ENCODE assay signal across 12 cellular contexts in genomic region chr16:89096768-89097527, GRCh38. TPM values are rescaled to one million over a fixed set of nuclear protein-coding genes. Genes with fewer than 3 reads are reported as not detected.
A peak's percentile ranks its signal among the peaks of the same experiment; 100 is the strongest.
DNase-seq lines count a peak whose midpoint lies in the region; ATAC-seq, FAIRE-seq and TF ChIP-seq lines count a peak whose summit lies in the region.
"Had no signal": no experiment of that assay in that cellular context is flagged by ENCODE, and none has a peak within 500 bp of the region (broad histone marks: within the 10 kb centered on the region; RNA-seq: fewer than 3 reads in every experiment).

No MANE protein-coding gene starts in this region.

- BruUV-seq in IMR-90 (replicated peaks; lab: Mats Ljungman, UMichigan) = no TSS peak

- intact Hi-C loops in IMR-90 (cut with micrococcal nuclease) = no loop called here
- intact Hi-C loops in activated CD8-positive, alpha-beta T cell treated with anti-CD3 and anti-CD28 coated beads for 36 hours (cut with micrococcal nuclease) = loop anchor here (1.0 to 10.0 kb wide), 3 partner anchors 18 to 152 kb away; no protein-coding TSS in a partner anchor
- intact Hi-C loops in colonic mucosa (cut with DNase I) = no loop called here
- intact Hi-C loops in kidney (cut with DNase I) = no loop called here

- H2BK120ac ChIP-seq in IMR-90 (ENCODE audit: low read depth, low read length) = no peak overlapping the region

- H3K9ac ChIP-seq in IMR-90 (ENCODE audit: low read depth, low read length) = no peak overlapping the region
- H3K9ac ChIP-seq in colonic mucosa (ENCODE audit: low read depth in 2 of 2, low read length in 2 of 2) = peak overlapping the region; percentile 16 to 19
- no peak overlapping the region for H3K9ac ChIP-seq in kidney (ENCODE audit: low read length in 2 of 2)

- no peak overlapping the region for H3K4ac ChIP-seq in IMR-90 (ENCODE audit: low read depth, low read length)

- no peak overlapping the region for H2AK9ac ChIP-seq in IMR-90 (replicated peaks; ENCODE audit: low read depth, low read length, poor library complexity)

- H2AK5ac ChIP-seq in IMR-90 (ENCODE audit: low read depth, low read length) = no peak overlapping the region

- H3K9me3 Mint-ChIP-seq in activated CD8-positive, alpha-beta T cell treated with anti-CD3 and anti-CD28 coated beads for 36 hours = no peaks in the 10 kb centered on the region

- DNase-seq in IMR-90 (peak; percentile 12), colonic mucosa (no peak), DMS114 treated with DMSO at 0.1 percent for 48 hours (lab: John Stamatoyannopoulos, UW; ENCODE audit: unreplicated experiment) (no peak), COLO668 (lab: John Stamatoyannopoulos, UW; ENCODE audit: unreplicated experiment) (no peak), OCI-M1 (lab: John Stamatoyannopoulos, UW) (no peak), kidney (no peak)
- DNase-seq in activated CD8-positive, alpha-beta T cell treated with anti-CD3 and anti-CD28 coated beads for 36 hours = peak; percentile 93
- DNase-seq in stimulated activated CD4-positive, alpha-beta T cell treated with anti-CD3 and anti-CD28 coated beads, TNF-alpha, amount 100 ng/mL, for 48 hours (ENCODE audit: low read depth in 3 of 3) = peak in 2 of 3 donors; percentile 68 to 69
- DNase-seq: DMS 273 treated with DMSO at 0.1 percent for 48 hours, dorsolateral prefrontal cortex, NCI-H187 had no signal

- no peak overlapping the region for H2BK20ac ChIP-seq in IMR-90 (ENCODE audit: low read depth, low read length)

- no peak overlapping the region for H4K8ac ChIP-seq in IMR-90 (ENCODE audit: low read depth in 2 of 2, low read length in 2 of 2)

- no peak overlapping the region for H3K4me2 ChIP-seq in IMR-90 (ENCODE audit: low read depth, low read length)

- no peak overlapping the region for H4K5ac ChIP-seq in IMR-90 (ENCODE audit: low read depth, low read length)

- peaks cover 10% of the 10 kb centered on the region for H3K9me1 ChIP-seq in IMR-90 (ENCODE audit: insufficient read depth, low read length)

- no peak overlapping the region for H3K14ac ChIP-seq in IMR-90 (replicated peaks; ENCODE audit: low read depth, low read length)

- peak overlapping the region; percentile 85 for H3K4me3 Mint-ChIP-seq in activated CD8-positive, alpha-beta T cell treated with anti-CD3 and anti-CD28 coated beads for 36 hours

- H4K20me1 ChIP-seq in IMR-90 (ENCODE audit: insufficient read depth, low read length) = peaks cover 17% of the 10 kb centered on the region

- H2BK5ac ChIP-seq in IMR-90 (ENCODE audit: low read depth, low read length, poor library complexity, severe bottlenecking) = no peak overlapping the region

- ATAC-seq in IMR-90 (ENCODE audit: low read depth) = no peak
- ATAC-seq in activated CD8-positive, alpha-beta T cell treated with anti-CD3 and anti-CD28 coated beads for 36 hours = peak; percentile 84

- H3K9me3 ChIP-seq in IMR-90 (ENCODE audit: control insufficient read depth, insufficient read depth, low read length) (no peaks in the 10 kb centered on the region), colonic mucosa (no peaks in the 10 kb centered on the region), kidney (ENCODE audit: control insufficient read depth in 1 of 2, low read length in 2 of 2) (no peaks in the 10 kb centered on the region)

- H3K4me3 ChIP-seq in IMR-90 (ENCODE audit: insufficient read depth, low read depth, low read length) (no peak overlapping the region), colonic mucosa (no peak overlapping the region), kidney (ENCODE audit: low read length in 2 of 2) (no peak overlapping the region)
- H3K4me3 ChIP-seq: dorsolateral prefrontal cortex, SK-N-MC had no signal

- H3K27ac ChIP-seq in IMR-90 (ENCODE audit: insufficient read depth, low read length) (no peak overlapping the region), colonic mucosa (peak overlapping the region; percentile 60), kidney (ENCODE audit: low read depth in 2 of 2, low read length in 2 of 2) (no peak overlapping the region)
- H3K27ac ChIP-seq: dorsolateral prefrontal cortex, SK-N-MC had no signal

- no peak for TF ChIP-seq RAD21 in IMR-90 (IDR thresholded peaks at IDR 0.05; ENCODE audit: low read length)

- no peak for FAIRE-seq in kidney (lab: Jason Lieb, UNC)

- in situ Hi-C loops in IMR-90 (cut with MboI; ENCODE audit: low sequenced_read_pairs) = no loop called here

- H2AFZ ChIP-seq in IMR-90 (replicated peaks; ENCODE audit: low read length, poor library complexity) = no peak overlapping the region

- no peak overlapping the region for H4K91ac ChIP-seq in IMR-90 (ENCODE audit: insufficient read depth, low read depth, low read length)

- POLR2A ChIA-PET in IMR-90 (lab: Charles Lee; ENCODE audit: unreplicated experiment) = no interaction called here
- POLR2A ChIA-PET in activated CD8-positive, alpha-beta T cell treated with anti-CD3 and anti-CD28 coated beads for 36 hours (lab: Charles Lee) = interaction anchor here (0.6 to 3.2 kb wide), 16 partner anchors 12 to 447 kb away, joined by 3 to 20 read pairs (median 4); partner anchors contain the start of gene APRT

- TF ChIP-seq CTCF in IMR-90 (conservative IDR thresholded peaks at IDR 0.05; ENCODE audit: low read depth, low read length) (no peak), colonic mucosa (IDR thresholded peaks at IDR 0.05) (no peak), kidney (IDR thresholded peaks at IDR 0.05; ENCODE audit: borderline replicate concordance, extremely low read depth, insufficient read depth) (no peak)
- TF ChIP-seq CTCF in activated CD8-positive, alpha-beta T cell treated with anti-CD3 and anti-CD28 coated beads for 36 hours (IDR thresholded peaks at IDR 0.05) = no peak

- H3K23ac ChIP-seq in IMR-90 (ENCODE audit: low read depth, low read length) = no peak overlapping the region

- H3K27me3 ChIP-seq in IMR-90 (ENCODE audit: control insufficient read depth, insufficient read depth, low read length) = no peaks in the 10 kb centered on the region; the same call in 1 of the 2 replicates
- H3K27me3 ChIP-seq in colonic mucosa = no peaks in the 10 kb centered on the region

- dilution Hi-C loops in IMR-90 (cut with HindIII; ENCODE audit: low sequenced_read_pairs, unreplicated experiment) = no loop called here

- no peak overlapping the region for H2BK15ac ChIP-seq in IMR-90 (ENCODE audit: low read depth, low read length)

- H3K18ac ChIP-seq in IMR-90 (ENCODE audit: low read depth, low read length) = no peak overlapping the region

- H3K4me1 Mint-ChIP-seq in activated CD8-positive, alpha-beta T cell treated with anti-CD3 and anti-CD28 coated beads for 36 hours (ENCODE audit: low read depth) = peaks cover 63% of the 10 kb centered on the region

- H3K4me1 ChIP-seq in IMR-90 (ENCODE audit: control insufficient read depth, insufficient read depth, low read length) (0 out of 2 replicates have a peak, but pooled peaks cover 2% of the 10 kb centered on the region), colonic mucosa (peaks cover 45% of the 10 kb centered on the region), kidney (ENCODE audit: control insufficient read depth in 1 of 2, insufficient read depth in 1 of 2, low read depth in 1 of 2, low read length in 2 of 2) (peaks cover 5 to 12% of the 10 kb centered on the region in 2 donors)

- H3K79me1 ChIP-seq in IMR-90 (ENCODE audit: low read depth in 1 of 2, low read length in 2 of 2) = peaks cover 31 to 50% of the 10 kb centered on the region in 2 experiments

- H3K56ac ChIP-seq in IMR-90 (ENCODE audit: extremely low read depth, insufficient read depth, low read length) = no peak overlapping the region

- 79% methylated on average over 25 of the region's 31 CpGs; no CpG with 5 or more reads in 1 of the 2 experiments for WGBS in IMR-90 (ENCODE audit: extremely low coverage in 2 of 2, insufficient read length in 1 of 2), 2 experiments

- CTCF ChIA-PET in IMR-90 (lab: Yijun Ruan, JAX) = no interaction called here
- CTCF ChIA-PET in activated CD8-positive, alpha-beta T cell treated with anti-CD3 and anti-CD28 coated beads for 36 hours (lab: Charles Lee) = interaction anchor here (1.0 to 1.5 kb wide), 5 partner anchors 15 to 240 kb away, joined by 3 to 5 read pairs (median 4); partner anchors contain the start of genes GALNS and TRAPPC2L

- TF ChIP-seq POLR2A in IMR-90 (IDR thresholded peaks at IDR 0.05; ENCODE audit: low read depth, low read length) = no peak

- H3K36me3 ChIP-seq in IMR-90 (ENCODE audit: control insufficient read depth, insufficient read depth, low read length) (peaks cover 15% of the 10 kb centered on the region; the same call in 1 of the 2 replicates), colonic mucosa (no peaks in the 10 kb centered on the region), kidney (ENCODE audit: control insufficient read depth in 1 of 2, insufficient read depth in 2 of 2, low read length in 2 of 2) (peaks cover 6 to 9% of the 10 kb centered on the region in 2 donors)

- H3K27me3 Mint-ChIP-seq in activated CD8-positive, alpha-beta T cell treated with anti-CD3 and anti-CD28 coated beads for 36 hours = no peaks in the 10 kb centered on the region

- peaks cover 43% of the 10 kb centered on the region for H3K36me3 Mint-ChIP-seq in activated CD8-positive, alpha-beta T cell treated with anti-CD3 and anti-CD28 coated beads for 36 hours (ENCODE audit: low read depth)

- peak overlapping the region; percentile 96 for H3K27ac Mint-ChIP-seq in activated CD8-positive, alpha-beta T cell treated with anti-CD3 and anti-CD28 coated beads for 36 hours

TF ChIP-seq in IMR-90, 13 proteins besides CTCF, POLR2A, EP300 and RAD21 (continues in another document):
- TF ChIP-seq MAZ (IDR thresholded peaks at IDR 0.05; ENCODE audit: borderline replicate concordance, low read depth, low read length) (no peak), USF2 (IDR thresholded peaks at IDR 0.05; ENCODE audit: low read depth, low read length) (no peak)

RNA-seq across cellular contexts. Expression of gene ACSF3, which starts 3.3 kb away (rescaled TPM):
- total RNA-seq in IMR-90 (2012; rRNA removed) (9.5 and 10.6 TPM in 2 replicates), colonic mucosa (10 to 100 TPM; 60.2 TPM), kidney (33.2 TPM)
- polyA plus RNA-seq in IMR-90 (2012; rRNA removed) (14.2 and 14.8 TPM in 2 replicates), kidney (ENCODE audit: insufficient read depth, low read depth, low replicate concordance) (39.0 TPM)
- polyA plus RNA-seq in IMR-90 (2012; cell fraction: cytosol; rRNA removed) = 6.6 and 12.7 TPM in 2 replicates
- 22.4 and 31.0 TPM in 2 replicates for polyA plus RNA-seq in IMR-90 (2012; cell fraction: nucleus; rRNA removed; ENCODE audit: low replicate concordance)
- total RNA-seq in activated CD8-positive, alpha-beta T cell treated with anti-CD3 and anti-CD28 coated beads for 36 hours = 10 to 100 TPM; 44.6 to 45.9 TPM

Comparison
In these comparisons a context has a peak if more than half of its experiments do, and no peak if none do; other contexts are left out.
1. DNase-seq: peak in IMR-90 (single experiment), activated CD8-positive, alpha-beta T cell treated with anti-CD3 and anti-CD28 coated beads for 36 hours (single experiment) and stimulated activated CD4-positive, alpha-beta T cell treated with anti-CD3 and anti-CD28 coated beads, TNF-alpha, amount 100 ng/mL, for 48 hours (2 of 3); none in colonic mucosa (single experiment), DMS114 treated with DMSO at 0.1 percent for 48 hours (single experiment), COLO668 (single experiment), OCI-M1 (single experiment) and kidney (single experiment).
2. H3K9ac ChIP-seq: peak in colonic mucosa (2 of 2); none in IMR-90 (single experiment) and kidney (0 of 2).